In the genomic region with DNA sequence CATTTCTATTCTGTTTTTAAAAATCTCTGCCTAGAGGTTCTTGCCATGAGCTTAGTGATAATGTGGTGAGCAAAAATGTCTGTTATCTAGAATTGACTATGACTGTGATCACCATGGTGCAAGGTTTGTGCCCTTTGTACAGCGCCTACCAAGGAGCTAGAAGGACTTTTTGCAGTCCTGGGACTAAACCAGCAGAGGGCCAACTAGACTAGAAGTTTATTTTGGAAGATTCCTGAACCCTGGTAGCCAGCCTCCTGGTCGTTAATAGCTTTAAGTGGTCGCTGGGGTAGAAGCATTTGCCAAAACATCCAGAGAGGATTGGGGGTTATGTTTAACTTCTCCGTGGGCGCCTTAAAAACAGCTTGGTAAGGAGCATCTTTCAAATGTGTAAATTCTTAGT, we compare ENCODE assay signal across 10 cellular contexts. TPM values are rescaled to one million over a fixed set of nuclear protein-coding genes. Genes with fewer than 3 reads are reported as not detected.
DNase-seq lines count a peak whose midpoint lies in the region; ATAC-seq and TF ChIP-seq lines count a peak whose summit lies in the region.
"Had no signal": no experiment of that assay in that cellular context is flagged by ENCODE, and none has a peak within 500 bp of the region (broad histone marks: within the 10 kb centered on the region; RNA-seq: fewer than 3 reads in every experiment).

No MANE protein-coding gene starts in this region.

- H2AFZ ChIP-seq in Loucy (ENCODE audit: low read length): no peak overlapping the region

- no peak overlapping the region for H3K4me3 ChIP-seq in GM06990 (replicated peaks; ENCODE audit: low read depth, low read length)
- no peak overlapping the region for H3K4me3 ChIP-seq in Loucy (ENCODE audit: low read length, poor library complexity, severe bottlenecking)
- no peak overlapping the region for H3K4me3 ChIP-seq in cardiac fibroblast (replicated peaks in 1 of 2; ENCODE audit: low read depth in 2 of 2, low read length in 2 of 2)
- no peak overlapping the region for H3K4me3 ChIP-seq in uterus
- H3K4me3 ChIP-seq: SJCRH30 had no signal

- no peaks in the 10 kb centered on the region for H3K27me3 Mint-ChIP-seq in nephron progenitor cell (ENCODE audit: low read depth, poor library complexity)
- H3K27me3 Mint-ChIP-seq: dendritic cell treated with granulocyte-macrophage colony-stimulating factor and Interleukin-4, amounts not matched to agents 40 ng/mL and 50 ng/mL, for 4 days had no signal

- H3K9me2 ChIP-seq in Loucy (replicated peaks; ENCODE audit: low read depth, low read length): no peaks in the 10 kb centered on the region

- H3K27me3 ChIP-seq in GM06990 (replicated peaks; ENCODE audit: control insufficient read depth, insufficient read depth, low read length) (no peaks in the 10 kb centered on the region), Loucy (ENCODE audit: insufficient read depth, low read length, poor library complexity, severe bottlenecking) (no peaks in the 10 kb centered on the region), uterus (no peaks in the 10 kb centered on the region)
- H3K27me3 ChIP-seq: SJCRH30 had no signal

- H4K20me1 ChIP-seq in Loucy (ENCODE audit: insufficient read depth, low read length, poor library complexity, severe bottlenecking): no peaks in the 10 kb centered on the region

- DNase-seq in GM06990 (ENCODE audit: extremely low read depth, insufficient read length) (no peak), cardiac fibroblast (ENCODE audit: low read depth in 2 of 2) (peak; percentile 47 to 55), nephron progenitor cell (no peak), uterus (no peak), DMS153 (lab: John Stamatoyannopoulos, UW) (no peak)

- intact Hi-C loops in uterus (cut with DNase I; ENCODE audit: low total_unique reads): no loop called here

- H3K4me3 Mint-ChIP-seq in nephron progenitor cell: no peak overlapping the region
- H3K4me3 Mint-ChIP-seq: dendritic cell treated with granulocyte-macrophage colony-stimulating factor and Interleukin-4, amounts not matched to agents 40 ng/mL and 50 ng/mL, for 4 days had no signal

- H3K27ac ChIP-seq in uterus: no peak overlapping the region
- H3K27ac ChIP-seq: SJCRH30 had no signal

- peaks cover 36% of the 10 kb centered on the region for H3K36me3 Mint-ChIP-seq in nephron progenitor cell (ENCODE audit: low read depth)

- H3K27ac Mint-ChIP-seq in nephron progenitor cell: peak overlapping the region; percentile 69
- H3K27ac Mint-ChIP-seq: dendritic cell treated with granulocyte-macrophage colony-stimulating factor and Interleukin-4, amounts not matched to agents 40 ng/mL and 50 ng/mL, for 4 days had no signal

- ATAC-seq in GM18498 (IDR thresholded peaks at IDR 0.05; ENCODE audit: unreplicated experiment) (no peak), HG02623 (IDR thresholded peaks at IDR 0.05; ENCODE audit: unreplicated experiment) (no peak)

- peak; percentile 10 for TF ChIP-seq CTCF in GM06990 (IDR thresholded peaks at IDR 0.05; ENCODE audit: insufficient read depth, low read length, poor library complexity, severe bottlenecking)
- TF ChIP-seq CTCF in Loucy (conservative IDR thresholded peaks at IDR 0.05; ENCODE audit: low read length): peak; percentile 57
- peak; percentile 52 for TF ChIP-seq CTCF in cardiac fibroblast (IDR thresholded peaks at IDR 0.05; ENCODE audit: low read depth, low read length)
- TF ChIP-seq CTCF in nephron progenitor cell (IDR thresholded peaks at IDR 0.05): peak; percentile 45
- TF ChIP-seq CTCF in uterus (IDR thresholded peaks at IDR 0.05): no peak

- TF ChIP-seq POLR2A in uterus (IDR thresholded peaks at IDR 0.05): no peak

- H3K9me3 ChIP-seq in Loucy (ENCODE audit: insufficient read depth, low read depth, low read length) (no peaks in the 10 kb centered on the region), uterus (no peaks in the 10 kb centered on the region)
- H3K9me3 ChIP-seq: SJCRH30 had no signal

- H3K4me1 Mint-ChIP-seq in nephron progenitor cell: peaks cover 42% of the 10 kb centered on the region

- H3K9me3 Mint-ChIP-seq in nephron progenitor cell: no peaks in the 10 kb centered on the region
- H3K9me3 Mint-ChIP-seq: dendritic cell treated with granulocyte-macrophage colony-stimulating factor and Interleukin-4, amounts not matched to agents 40 ng/mL and 50 ng/mL, for 4 days had no signal

- H3F3A ChIP-seq in Loucy (ENCODE audit: low read depth): no peaks in the 10 kb centered on the region

- H3K9ac ChIP-seq in Loucy (ENCODE audit: low read depth, low read length, poor library complexity, severe bottlenecking): no peak overlapping the region

- no peaks in the 10 kb centered on the region for H3K79me2 ChIP-seq in Loucy (ENCODE audit: insufficient read depth, low read length)

- H3K4me1 ChIP-seq in Loucy (ENCODE audit: insufficient read depth, low read length, poor library complexity, severe bottlenecking): no peaks in the 10 kb centered on the region
- H3K4me1 ChIP-seq in uterus: no peaks in the 10 kb centered on the region

- no peaks in the 10 kb centered on the region; the same call in 1 of the 2 replicates for H3K36me3 ChIP-seq in GM06990 (ENCODE audit: control insufficient read depth, insufficient read depth, low read length)
- H3K36me3 ChIP-seq in Loucy (ENCODE audit: insufficient read depth, low read length): no peaks in the 10 kb centered on the region
- H3K36me3 ChIP-seq in uterus: no peaks in the 10 kb centered on the region
- H3K36me3 ChIP-seq: SJCRH30 had no signal

- no peak overlapping the region for H3K4me2 ChIP-seq in Loucy (ENCODE audit: low read depth, low read length, poor library complexity, severe bottlenecking)

RNA-seq across cellular contexts. Expression of gene SCG5, which starts 7.8 kb away (rescaled TPM):
- 10 to 100 TPM in 1 of 4 donors, 1 to 10 TPM in 1, not detected in 2; 1.4 to 42.2 TPM for total RNA-seq in uterus

RNA-seq across cellular contexts. Expression of gene ARHGAP11A, which starts 34.0 kb away (rescaled TPM):
- 10 to 100 TPM in 1 of 4 donors, under 1 TPM in 1, not detected in 2; 0.70 to 25.0 TPM for total RNA-seq in uterus

RNA-seq across cellular contexts. Expression of gene GOLGA8N, which starts 56.1 kb away (rescaled TPM):
- 10 to 100 TPM in 2 of 4 donors, 1 to 10 TPM in 2; 3.8 to 22.0 (median 13.9) TPM for total RNA-seq in uterus

Comparison
In these comparisons a context has a peak if more than half of its experiments do, and no peak if none do; other contexts are left out.
1. DNase-seq: peak in cardiac fibroblast (2 of 2); none in GM06990 (single experiment), nephron progenitor cell (single experiment), uterus (0 of 2) and DMS153 (single experiment).
2. CTCF ChIP-seq: peak in GM06990 (single experiment), Loucy (single experiment), cardiac fibroblast (single experiment) and nephron progenitor cell (single experiment); none in uterus (0 of 4).